8 cellular contexts compared by ENCODE assay signal in genomic region chr22:46036558-46037408, GRCh38. TPM values are rescaled to one million over a fixed set of nuclear protein-coding genes. Genes with fewer than 3 reads are reported as not detected.
DNase-seq lines count a peak whose midpoint lies in the region; ATAC-seq, FAIRE-seq and TF ChIP-seq lines count a peak whose summit lies in the region.

No MANE protein-coding gene starts in this region.

- H3F3A ChIP-seq in OCI-LY1 (ENCODE audit: insufficient read depth, low read length) = no peaks in the 10 kb centered on the region

- H3K4me3 ChIP-seq in A549 (peak overlapping the region; percentile 82), OCI-LY1 (ENCODE audit: low read depth, low read length, poor library complexity, severe bottlenecking) (peak overlapping the region; percentile 89), right atrium auricular region (peak overlapping the region; percentile 68 to 81)

- CTCF ChIA-PET in A549 (lab: Yijun Ruan, JAX) = interaction anchor here (0.6 to 6.0 kb wide), 19 partner anchors 10 to 544 kb away, joined by 3 to 66 read pairs (median 3); no protein-coding TSS in a partner anchor

- peak overlapping the region; percentile 91 for H3K9ac ChIP-seq in OCI-LY1 (ENCODE audit: low read length)

- peaks cover 15% of the 10 kb centered on the region for H3K4me1 ChIP-seq in A549
- H3K4me1 ChIP-seq in OCI-LY1 (ENCODE audit: insufficient read depth, low read length, severe bottlenecking) = peaks cover 29% of the 10 kb centered on the region
- H3K4me1 ChIP-seq in right atrium auricular region = peaks cover 0 to 24% of the 10 kb centered on the region in 2 donors

- intact Hi-C loops in sciatic nerve (cut with DNase I) = no loop called here

- peak; percentile 42 to 44; a peak in 4 of 5 replicates for TF ChIP-seq RAD21 in A549 (conservative IDR thresholded peaks at IDR 0.05 in 1 of 2, IDR thresholded peaks at IDR 0.05 in 1 of 2)

- no peaks in the 10 kb centered on the region for H3K79me2 ChIP-seq in OCI-LY1 (ENCODE audit: insufficient read depth, low read length)

- TF ChIP-seq EP300 in A549 (IDR thresholded peaks at IDR 0.05) = no peak

- peak; percentile 37; the same call in 2 of the 3 replicates for TF ChIP-seq CTCF in A549 (IDR thresholded peaks at IDR 0.05)
- peak; percentile 71 for TF ChIP-seq CTCF in OCI-LY1 (IDR thresholded peaks at IDR 0.05; ENCODE audit: low read length)
- TF ChIP-seq CTCF in right atrium auricular region (IDR thresholded peaks at IDR 0.05) = no peak

- H3K27me3 ChIP-seq in OCI-LY1 (ENCODE audit: insufficient read depth, low read length) (no peaks in the 10 kb centered on the region), right atrium auricular region (no peaks in the 10 kb centered on the region)

- 50% methylated on average over 10 of the region's 18 CpGs for WGBS in A549 (ENCODE audit: missing lambda C conversion rate)

- ATAC-seq in A549 = peak; percentile 80 to 83
- peak; percentile 1 for ATAC-seq in GM18505 (IDR thresholded peaks at IDR 0.05; ENCODE audit: unreplicated experiment)
- no peak for ATAC-seq in sciatic nerve
- ATAC-seq in HG03039 (IDR thresholded peaks at IDR 0.05; ENCODE audit: unreplicated experiment) = no peak

- FAIRE-seq in A549 (lab: Jason Lieb, UNC) = no peak

- peak overlapping the region; percentile 96 for H3K4me2 ChIP-seq in A549
- peak overlapping the region; percentile 95 for H3K4me2 ChIP-seq in OCI-LY1 (ENCODE audit: low read length)

- H3K27ac ChIP-seq in A549 (peak overlapping the region; percentile 92 to 95), OCI-LY1 (ENCODE audit: low read depth, low read length, poor library complexity, severe bottlenecking) (peak overlapping the region; percentile 58), right atrium auricular region (peak overlapping the region; percentile 94 to 98)

- H2AFZ ChIP-seq in OCI-LY1 (ENCODE audit: low read length) = no peak overlapping the region

- DNase-seq in A549 (ENCODE audit: low read depth in 1 of 2, low spot score in 1 of 2) (peak; percentile 65 to 69), right atrium auricular region (ENCODE audit: low spot score) (no peak), sciatic nerve (ENCODE audit: low spot score) (peak; percentile 64), occipital lobe (lab: John Stamatoyannopoulos, UW) (no peak)
- peak; percentile 47 for DNase-seq in activated naive CD4-positive, alpha-beta T cell treated with Interleukin-2 at 50 U/mL for 16 hours

- POLR2A ChIA-PET in A549 (lab: Yijun Ruan, JAX) = interaction anchor here (0.9 to 4.5 kb wide), 8 partner anchors 11 to 41 kb away, joined by 3 to 63 read pairs (median 8); no protein-coding TSS in a partner anchor

- H3K9me2 ChIP-seq in OCI-LY1 (ENCODE audit: low read depth, low read length) = no peaks in the 10 kb centered on the region

- no peaks in the 10 kb centered on the region for H4K20me1 ChIP-seq in OCI-LY1 (ENCODE audit: insufficient read depth, low read length)

- TF ChIP-seq POLR2A in A549 (IDR thresholded peaks at IDR 0.05; ENCODE audit: low read length) = no peak
- no peak for TF ChIP-seq POLR2A in GM18505 (IDR thresholded peaks at IDR 0.05; ENCODE audit: borderline replicate concordance, extremely low read depth, insufficient read depth, insufficient read length)

- H3K9me3 ChIP-seq in A549 (no peaks in the 10 kb centered on the region), OCI-LY1 (ENCODE audit: low read length) (no peaks in the 10 kb centered on the region), right atrium auricular region (no peaks in the 10 kb centered on the region)

- H3K36me3 ChIP-seq in OCI-LY1 (ENCODE audit: insufficient read depth, low read length) (no peaks in the 10 kb centered on the region), right atrium auricular region (no peaks in the 10 kb centered on the region)

TF ChIP-seq in A549, 52 proteins besides CTCF, POLR2A, EP300 and RAD21:
- TF ChIP-seq SMC3 (IDR thresholded peaks at IDR 0.05) (peak; percentile 46; the same call in 1 of the 3 replicates), MAZ (IDR thresholded peaks at IDR 0.05; ENCODE audit: borderline replicate concordance, low read depth, low read length) (no peak)

RNA-seq across cellular contexts. Expression of gene WNT7B, which starts 59.8 kb away (rescaled TPM):
- polyA plus RNA-seq in A549 (2011; rRNA removed) (16.9 and 21.0 TPM in 2 replicates), A549 (2017; fragmentation: RNase III; extraction: RNeasy Plus Mini Kit Qiagen cat#74134 plus additional on column Dnase treatment) (80.8 to 92.0 TPM (median 82.2 TPM) in 3 replicates)
- polyA plus RNA-seq in A549 (2012; cell fraction: cytosol; rRNA removed) = 36.4 and 59.9 TPM in 2 replicates
- polyA plus RNA-seq in A549 (2012; cell fraction: nucleus; rRNA removed) = 48.0 and 49.6 TPM in 2 replicates
- 19.4 and 42.1 TPM in 2 replicates for polyA minus RNA-seq in A549 (2011; rRNA and poly(A)+ RNA removed)
- total RNA-seq in right atrium auricular region (under 1 TPM in 1 of 2 donors, not detected in 1; 0.19 TPM), sciatic nerve (not detected), occipital lobe (6.6 TPM)

Comparison
In these comparisons a context has a peak if more than half of its experiments do, and no peak if none do; other contexts are left out.
1. ATAC-seq: peak in A549 (2 of 2) and GM18505 (single experiment); none in sciatic nerve (single experiment) and HG03039 (single experiment).
2. DNase-seq: peak in A549 (2 of 2), activated naive CD4-positive, alpha-beta T cell treated with Interleukin-2 at 50 U/mL for 16 hours (single experiment) and sciatic nerve (single experiment); none in right atrium auricular region (single experiment) and occipital lobe (single experiment).
3. CTCF ChIP-seq: peak in A549 (single experiment) and OCI-LY1 (single experiment); none in right atrium auricular region (0 of 2).
4. Peak in every context shown above with its lines, with median percentiles within 50 percentile points of each other: H3K27ac ChIP-seq and H3K4me3 ChIP-seq.